Comparison of ENCODE assay signal across 8 cellular contexts in the genomic region with DNA sequence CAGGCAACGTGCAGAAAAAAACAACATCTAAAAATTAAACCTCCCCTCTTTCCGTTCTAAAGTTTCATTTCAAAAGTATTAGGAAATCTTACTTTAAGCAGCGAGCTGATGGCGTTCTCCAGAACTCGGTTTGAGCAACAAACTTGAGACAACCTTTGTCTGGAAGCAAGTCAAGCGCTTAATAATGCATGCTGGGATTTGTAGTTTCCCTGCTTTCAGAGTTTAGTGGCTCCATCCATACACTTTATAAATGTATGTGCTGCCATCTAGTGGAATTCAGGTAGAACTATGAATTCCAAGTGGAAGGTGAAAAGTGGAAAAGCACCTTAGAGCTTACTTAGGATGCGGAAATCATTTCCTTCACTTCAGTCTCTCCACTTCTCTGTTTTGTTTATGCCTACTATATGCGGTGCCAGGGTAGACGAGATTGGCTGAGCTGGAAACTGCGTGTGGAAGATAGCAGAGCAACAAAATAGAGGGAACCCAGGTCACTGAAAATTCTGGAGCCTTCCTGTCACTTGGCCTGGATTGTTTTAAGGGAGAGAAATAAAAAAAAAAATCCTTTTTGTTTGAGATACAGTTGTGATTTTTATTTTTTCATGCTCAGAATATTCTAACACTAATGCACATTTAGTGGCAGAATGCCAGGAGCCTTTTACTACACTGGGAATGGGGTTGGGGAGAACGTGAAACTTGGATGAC. TPM values are rescaled to one million over a fixed set of nuclear protein-coding genes. Genes with fewer than 3 reads are reported as not detected.
DNase-seq lines count a peak whose midpoint lies in the region; ATAC-seq and TF ChIP-seq lines count a peak whose summit lies in the region.

BDH2 (minus strand) TSS at position 144 of the 702 bp plus-strand sequence. CDS start 3,580 bp downstream, outside the sequence.

- peaks cover 43% of the 10 kb centered on the region for H3K4me1 Mint-ChIP-seq in activated naive CD4-positive, alpha-beta T cell treated with anti-CD3 and anti-CD28 coated beads, Interleukin-2, amount 50 U/mL, for 24 hours

- peaks cover 11% of the 10 kb centered on the region for H3K79me2 ChIP-seq in neural cell (replicated peaks; ENCODE audit: insufficient read depth, low read length)

- H3K4me3 ChIP-seq in gastroesophageal sphincter: peak within 1 kb of the TSS; percentile 56 to 94
- H3K4me3 ChIP-seq in neural cell (ENCODE audit: low read length): peak within 1 kb of the TSS; percentile 53

- no peak within 1 kb of the TSS for H3K9ac ChIP-seq in neural cell (ENCODE audit: low read length)

- H2AFZ ChIP-seq in neural cell (ENCODE audit: low read depth, low read length): no peak within 1 kb of the TSS

- H3K27me3 Mint-ChIP-seq in activated naive CD4-positive, alpha-beta T cell treated with anti-CD3 and anti-CD28 coated beads, Interleukin-2, amount 50 U/mL, for 24 hours: no peaks in the 10 kb centered on the region

- H3K4me2 ChIP-seq in neural cell (ENCODE audit: low read length): no peak within 1 kb of the TSS

- POLR2A ChIA-PET in GM10248 (lab: Yijun Ruan, JAX): interaction anchor here (0.6 kb wide), 1 partner anchor 315 kb away, joined by 3 read pairs; no protein-coding TSS in a partner anchor

- CTCF ChIA-PET in GM10248 (lab: Yijun Ruan, JAX): interaction anchor here (0.6 to 7.8 kb wide), 33 partner anchors 8 to 797 kb away, joined by 3 to 55 read pairs (median 4); partner anchors contain the start of genes CISD2 and SLC9B1

- TF ChIP-seq EP300 in gastroesophageal sphincter (IDR thresholded peaks at IDR 0.05): no peak
- no peak for TF ChIP-seq EP300 in neural cell (conservative IDR thresholded peaks at IDR 0.05; ENCODE audit: poor library complexity, severe bottlenecking)

- H3K27ac ChIP-seq in KOPT-K1 (ENCODE audit: low read depth, low read length, poor library complexity, severe bottlenecking) (peak within 1 kb of the TSS; percentile 46), gastroesophageal sphincter (peak within 1 kb of the TSS; percentile 76 to 90 (median 82)), neural cell (ENCODE audit: low read length) (no peak within 1 kb of the TSS)

- no peaks in the 10 kb centered on the region for H4K20me1 ChIP-seq in neural cell (ENCODE audit: insufficient read depth)

- 2 to 5% methylated on average over 11 of the region's 11 CpGs for WGBS in gastroesophageal sphincter (ENCODE audit: low coverage in 1 of 2), 2 donors

- peak; percentile 98 for ATAC-seq in gastroesophageal sphincter

- no peaks in the 10 kb centered on the region for H3K9me3 ChIP-seq in KOPT-K1 (ENCODE audit: insufficient read depth, low read length, poor library complexity, severe bottlenecking)
- no peaks in the 10 kb centered on the region for H3K9me3 ChIP-seq in gastroesophageal sphincter
- no peaks in the 10 kb centered on the region for H3K9me3 ChIP-seq in neural cell (ENCODE audit: low read length)

- peak within 1 kb of the TSS; percentile 98 for H3K27ac Mint-ChIP-seq in activated naive CD4-positive, alpha-beta T cell treated with anti-CD3 and anti-CD28 coated beads, Interleukin-2, amount 50 U/mL, for 24 hours

- TF ChIP-seq CTCF in GM10248 (IDR thresholded peaks at IDR 0.05; ENCODE audit: control extremely low read depth, extremely low read depth, low read depth, missing control alignments) (peak; percentile 60), gastroesophageal sphincter (IDR thresholded peaks at IDR 0.05) (peak; percentile 65 to 92 (median 82)), neural cell (IDR thresholded peaks at IDR 0.05; ENCODE audit: poor library complexity, severe bottlenecking) (peak; percentile 94)

- H3K27me3 ChIP-seq in gastroesophageal sphincter (no peaks in the 10 kb centered on the region), neural cell (ENCODE audit: insufficient read depth, low read depth, low read length) (no peaks in the 10 kb centered on the region)

- no peaks in the 10 kb centered on the region for H3K9me3 Mint-ChIP-seq in activated naive CD4-positive, alpha-beta T cell treated with anti-CD3 and anti-CD28 coated beads, Interleukin-2, amount 50 U/mL, for 24 hours

- TF ChIP-seq POLR2A in gastroesophageal sphincter (IDR thresholded peaks at IDR 0.05): no peak

- peak within 1 kb of the TSS; percentile 94 for H3K4me3 Mint-ChIP-seq in activated naive CD4-positive, alpha-beta T cell treated with anti-CD3 and anti-CD28 coated beads, Interleukin-2, amount 50 U/mL, for 24 hours

- TF ChIP-seq RAD21 in neural cell (conservative IDR thresholded peaks at IDR 0.05): peak; percentile 92

- DNase-seq in GM10248 (ENCODE audit: extremely low spot score): peak; percentile 83
- DNase-seq in H4 (ENCODE audit: low spot score): peak; percentile 89
- DNase-seq in RKO (ENCODE audit: low spot score): peak; percentile 98
- DNase-seq in HK-2 (ENCODE audit: unreplicated experiment): no peak

- no peaks in the 10 kb centered on the region for H3K9me2 ChIP-seq in neural cell (ENCODE audit: insufficient read depth, low read length)

- peaks cover 5 to 41% (median 8%) of the 10 kb centered on the region in 3 donors for H3K4me1 ChIP-seq in gastroesophageal sphincter

- H3F3A ChIP-seq in neural cell (ENCODE audit: insufficient read depth, low read length, poor library complexity, severe bottlenecking): no peaks in the 10 kb centered on the region

- H3K36me3 ChIP-seq in KOPT-K1 (ENCODE audit: insufficient read depth, low read length) (peaks cover 2% of the 10 kb centered on the region), gastroesophageal sphincter (no peaks in the 10 kb centered on the region), neural cell (ENCODE audit: insufficient read depth, low read length) (no peaks in the 10 kb centered on the region)

- peaks cover 2% of the 10 kb centered on the region for H3K36me3 Mint-ChIP-seq in activated naive CD4-positive, alpha-beta T cell treated with anti-CD3 and anti-CD28 coated beads, Interleukin-2, amount 50 U/mL, for 24 hours

TF ChIP-seq in neural cell, 6 proteins besides CTCF, POLR2A, EP300 and RAD21:
- TF ChIP-seq MXI1 (conservative IDR thresholded peaks at IDR 0.05; ENCODE audit: poor library complexity, severe bottlenecking) (no peak), SMC3 (conservative IDR thresholded peaks at IDR 0.05; ENCODE audit: poor library complexity) (peak; percentile 86), TAF1 (IDR thresholded peaks at IDR 0.05; ENCODE audit: low read depth) (no peak)

RNA-seq across cellular contexts. Expression of gene BDH2, which starts in this region (rescaled TPM):
- 42.0 and 49.3 TPM in 2 replicates for total RNA-seq in H4 (2014; rRNA removed; shearing (Covaris generic))
- total RNA-seq in gastroesophageal sphincter: 100 to 1,000 TPM in 1 of 4 donors, 10 to 100 TPM in 3; 26.9 to 109 (median 55.2) TPM
- polyA plus RNA-seq in neural cell: 12.9 and 16.9 TPM in 2 replicates
- polyA minus RNA-seq in neural cell: 2.2 and 3.2 TPM in 2 replicates
